ENCODE assay signal across 18 cellular contexts in the genomic region with DNA sequence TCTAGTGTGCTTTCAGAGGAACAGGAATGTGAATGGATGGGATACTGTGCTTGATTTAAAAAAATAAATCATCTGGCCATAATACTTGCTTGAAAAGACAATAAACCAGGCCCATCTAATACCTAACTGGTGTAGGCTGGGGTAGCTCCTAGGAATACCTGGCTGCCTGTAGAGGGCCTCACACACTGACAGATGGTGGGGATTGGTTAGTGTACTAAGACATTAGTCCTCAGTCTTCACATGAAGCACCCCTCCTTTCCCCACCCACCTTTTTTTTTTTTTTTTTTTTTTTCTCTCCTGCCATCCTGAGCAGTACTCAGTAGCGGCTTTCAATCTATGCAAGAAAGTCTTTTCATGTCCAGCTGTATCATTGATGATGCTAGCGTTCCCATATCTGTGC.
DNase-seq lines count a peak whose midpoint lies in the region; FAIRE-seq and TF ChIP-seq lines count a peak whose summit lies in the region.
"Had no signal": no experiment of that assay in that cellular context is flagged by ENCODE, and none has a peak within 500 bp of the region (broad histone marks: within the 10 kb centered on the region; RNA-seq: fewer than 3 reads in every experiment).

No MANE protein-coding gene starts in this region.

- no peak for TF ChIP-seq POLR2A in H1 (IDR thresholded peaks at IDR 0.05; ENCODE audit: control extremely low read depth in 1 of 2, low read depth in 2 of 2, low read length in 2 of 2)

- H3K56ac ChIP-seq in H1 (replicated peaks; ENCODE audit: insufficient read length, low read depth, low read length), result no peak overlapping the region

- H4K20me1 ChIP-seq in H1 (replicated peaks in 1 of 2; ENCODE audit: control insufficient read depth in 1 of 2, insufficient read depth in 2 of 2, low read length in 2 of 2), result peaks cover 0 to 1% of the 10 kb centered on the region in 2 experiments

- no peak overlapping the region for H3K14ac ChIP-seq in H1 (ENCODE audit: insufficient read length)

- no peak for TF ChIP-seq EP300 in H1 (IDR thresholded peaks at IDR 0.05; ENCODE audit: borderline replicate concordance in 1 of 2, low read depth in 2 of 2, low read length in 2 of 2)

- H4K8ac ChIP-seq in H1 (ENCODE audit: extremely low read depth, insufficient read depth, low read length), result no peak overlapping the region

- TF ChIP-seq RAD21 in H1 (IDR thresholded peaks at IDR 0.05 in 1 of 2, conservative IDR thresholded peaks at IDR 0.05 in 1 of 2; ENCODE audit: low read depth in 2 of 2, low read length in 2 of 2), result peak; percentile 16 to 44; a peak in 2 of 4 replicates

- POLR2A ChIA-PET in H1 (lab: Charles Lee; ENCODE audit: partially characterized antibody), result no interaction called here

- no peaks in the 10 kb centered on the region for H3K23me2 ChIP-seq in H1 (ENCODE audit: low read depth, low read length)

- FAIRE-seq in H1 (lab: Jason Lieb, UNC), result peak; percentile 88
- FAIRE-seq: A549, G401.6, GM12892 had no signal

- H3K4me3 ChIP-seq in H1 (ENCODE audit: extremely low read depth in 1 of 4, insufficient read depth in 2 of 4, low read depth in 3 of 4, low read length in 4 of 4), result no peak overlapping the region
- H3K4me3 ChIP-seq: A549, GM23248, SJCRH30 had no signal

- H2BK5ac ChIP-seq in H1 (ENCODE audit: low read depth, low read length), result no peak overlapping the region

- no peak overlapping the region for H3K4ac ChIP-seq in H1 (replicated peaks; ENCODE audit: insufficient read length, low read depth, low read length)

- no peak overlapping the region for H4K5ac ChIP-seq in H1 (ENCODE audit: insufficient read length, low read depth, low read length)

- no peak overlapping the region for H4K91ac ChIP-seq in H1 (replicated peaks; ENCODE audit: insufficient read length, low read length)

- no peak overlapping the region for H2BK120ac ChIP-seq in H1 (replicated peaks; ENCODE audit: low read depth, low read length)

- H3K9ac ChIP-seq in H1 (replicated peaks in 1 of 4; ENCODE audit: extremely low read depth in 1 of 4, low read depth in 3 of 4, low read length in 3 of 4), result no peak overlapping the region
- H3K9ac ChIP-seq: GM23248 had no signal

- H3K27me3 ChIP-seq in H1 (replicated peaks in 1 of 4; ENCODE audit: control insufficient read depth in 3 of 4, extremely low read depth in 1 of 4, insufficient read depth in 3 of 4, low read length in 3 of 4), result no peaks in the 10 kb centered on the region
- H3K27me3 ChIP-seq: SJCRH30 had no signal

- H3K36me3 ChIP-seq in H1 (ENCODE audit: control insufficient read depth in 2 of 4, insufficient read depth in 4 of 4, low read length in 3 of 4), result peaks cover 6 to 49% (median 22%) of the 10 kb centered on the region in 4 experiments; a peak in 7 of 8 replicates
- H3K36me3 ChIP-seq: SJCRH30 had no signal

- H3K4me1 ChIP-seq in H1 (replicated peaks in 1 of 4; ENCODE audit: control insufficient read depth in 3 of 4, insufficient read depth in 4 of 4, low read length in 3 of 4), result no peaks in the 10 kb centered on the region
- H3K4me1 ChIP-seq: A549, SJCRH30 had no signal

- H3K27ac ChIP-seq in H1 (ENCODE audit: low read depth, low read length), result no peak overlapping the region
- H3K27ac ChIP-seq: A549, GM23248, SJCRH30 had no signal

- no peak overlapping the region for H2AFZ ChIP-seq in H1 (ENCODE audit: low read length)
- H2AFZ ChIP-seq: GM23248 had no signal

- no peak overlapping the region for H3K4me2 ChIP-seq in H1 (ENCODE audit: insufficient read depth in 1 of 2, low read depth in 2 of 2, low read length in 2 of 2)
- H3K4me2 ChIP-seq: A549 had no signal

- no peak overlapping the region for H2BK15ac ChIP-seq in H1 (ENCODE audit: low read length)

- 79% methylated on average over 2 of the region's 2 CpGs; no CpG with 5 or more reads in 1 of the 2 experiments for WGBS in H1 (ENCODE audit: extremely low coverage in 1 of 2, insufficient coverage in 1 of 2, insufficient read length in 1 of 2, insufficient replicate concordance in 2 of 2, low coverage in 1 of 2, low lambda C conversion rate in 2 of 2, missing lambda C conversion rate in 1 of 2), 2 experiments

- H3K79me1 ChIP-seq in H1 (ENCODE audit: low read depth, low read length), result no peaks in the 10 kb centered on the region

- H2AK5ac ChIP-seq in H1 (ENCODE audit: low read depth, low read length), result no peak overlapping the region

- H3K9me3 ChIP-seq in H1 (ENCODE audit: insufficient read depth in 2 of 2, low read depth in 1 of 2, low read length in 1 of 2), result peaks cover 0 to 3% of the 10 kb centered on the region in 2 experiments; a peak in 1 of 4 replicates
- H3K9me3 ChIP-seq: A549 had no signal

- H2BK20ac ChIP-seq in H1 (ENCODE audit: low read length), result no peak overlapping the region

- H2BK12ac ChIP-seq in H1 (ENCODE audit: low read depth, low read length), result no peak overlapping the region

- DNase-seq in SIG-M5 treated with dmso at 0.1 percent for 504 hours (lab: John Stamatoyannopoulos, UW; ENCODE audit: unreplicated experiment) (peak; percentile 7), SIG-M5 (lab: John Stamatoyannopoulos, UW) (no peak), NCI-H69 (lab: John Stamatoyannopoulos, UW) (peak; percentile 46), H1 (ENCODE audit: low read depth in 1 of 2, low spot score in 2 of 2) (no peak), mucosa of gallbladder (ENCODE audit: low spot score) (no peak), NCI-H1930 (lab: John Stamatoyannopoulos, UW) (no peak), nucleus accumbens (lab: John Stamatoyannopoulos, UW) (no peak)
- DNase-seq: CD4-positive, CD25-positive, alpha-beta regulatory T cell; GM23248; NCI-H1092 treated with DMSO at 0.1 percent for 48 hours; NCI-H1436 treated with DMSO at 0.1 percent for 48 hours; NCI-H446; NCI-H526; SJCRH30; T-helper 1 cell had no signal

- no peaks in the 10 kb centered on the region for H3K79me2 ChIP-seq in H1 (ENCODE audit: control insufficient read depth in 1 of 2, insufficient read depth in 2 of 2, low read length in 2 of 2)

- no peak overlapping the region for H3K18ac ChIP-seq in H1 (ENCODE audit: extremely low read depth, low read length)

- H3K23ac ChIP-seq in H1 (ENCODE audit: insufficient read length), result no peak overlapping the region

- CTCF ChIA-PET in H1 (lab: Charles Lee; ENCODE audit: partially characterized antibody), result interaction anchor here (0.5 to 1.6 kb wide), 9 partner anchors 8 to 1710 kb away, joined by 3 to 5 read pairs (median 4); no protein-coding TSS in a partner anchor

- TF ChIP-seq CTCF in H1 (IDR thresholded peaks at IDR 0.05; ENCODE audit: control extremely low read depth in 1 of 3, insufficient read depth in 1 of 3, low read depth in 1 of 3, low read length in 3 of 3), result peak; percentile 22 to 50 (median 26); a peak in 3 of 4 replicates

TF ChIP-seq in H1, 55 proteins besides CTCF, POLR2A, EP300 and RAD21:
- no peak for TF ChIP-seq GABPA (IDR thresholded peaks at IDR 0.05; ENCODE audit: borderline replicate concordance, insufficient read depth, low read length)

Comparison
In these comparisons a context has a peak if more than half of its experiments do, and no peak if none do; other contexts are left out.
1. DNase-seq: peak in SIG-M5 treated with dmso at 0.1 percent for 504 hours (single experiment) and NCI-H69 (single experiment); none in SIG-M5 (single experiment), H1 (0 of 2), mucosa of gallbladder (single experiment), NCI-H1930 (0 of 2) and nucleus accumbens (0 of 56).